Comparison of ENCODE assay signal across 18 cellular contexts in the genomic region with DNA sequence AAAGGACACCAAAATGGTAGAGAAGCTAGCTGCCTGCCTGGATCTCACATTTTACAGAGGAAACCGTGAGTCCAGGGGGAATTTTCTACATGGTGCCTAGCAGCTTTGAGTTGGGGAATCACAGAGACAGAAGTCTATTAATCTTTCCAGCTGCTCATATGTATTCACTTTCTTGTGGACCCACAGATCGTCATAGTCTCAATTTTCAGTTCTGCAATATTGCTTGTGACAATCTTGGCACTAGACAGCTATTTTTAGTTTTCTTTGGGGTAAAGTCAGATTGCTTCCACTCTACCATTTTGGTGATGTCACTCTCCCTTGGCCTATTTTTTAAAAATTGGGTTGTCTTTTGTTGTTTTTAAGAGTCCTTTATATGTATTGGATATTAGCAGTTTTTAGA.
DNase-seq lines count a peak whose midpoint lies in the region; ATAC-seq and TF ChIP-seq lines count a peak whose summit lies in the region.
"Had no signal": no experiment of that assay in that cellular context is flagged by ENCODE, and none has a peak within 500 bp of the region (broad histone marks: within the 10 kb centered on the region; RNA-seq: fewer than 3 reads in every experiment).

No MANE protein-coding gene starts in this region.

- no peaks in the 10 kb centered on the region for H3K36me3 ChIP-seq in MM.1S (replicated peaks; ENCODE audit: insufficient read depth, low read length)
- H3K36me3 ChIP-seq: brain microvascular endothelial cell, stomach had no signal

- TF ChIP-seq CTCF in MM.1S (IDR thresholded peaks at IDR 0.05; ENCODE audit: low read length) = no peak

- H3K4me3 ChIP-seq in MM.1S (ENCODE audit: low read length) = no peak overlapping the region
- H3K4me3 ChIP-seq: stomach had no signal

- DNase-seq in MM.1S (peak; percentile 51), NCI-H1694 (lab: John Stamatoyannopoulos, UW) (no peak)
- no peak for DNase-seq in activated naive CD8-positive, alpha-beta T cell treated with anti-CD3 and anti-CD28 coated beads for 36 hours
- DNase-seq: activated naive CD4-positive, alpha-beta T cell treated with Interleukin-2 at 50 U/mL for 16 hours; brain microvascular endothelial cell; COR-L47; effector CD8-positive, alpha-beta T cell; Kasumi-1; left ventricle myocardium superior; NCI-H524 treated with DMSO at 0.1 percent for 48 hours; small intestine; stomach had no signal

- 0 out of 2 replicates have a peak, but pooled peaks cover 5% of the 10 kb centered on the region for H3F3A ChIP-seq in MM.1S (ENCODE audit: insufficient read depth, low read length)

- peaks cover 9% of the 10 kb centered on the region for H3K36me3 Mint-ChIP-seq in activated naive CD8-positive, alpha-beta T cell treated with anti-CD3 and anti-CD28 coated beads for 36 hours

- H3K79me2 ChIP-seq in MM.1S (ENCODE audit: low read length) = no peaks in the 10 kb centered on the region
- H3K79me2 ChIP-seq: parathyroid adenoma had no signal

- no peaks in the 10 kb centered on the region for H3K9me3 ChIP-seq in MM.1S (replicated peaks; ENCODE audit: insufficient read depth, low read length)
- H3K9me3 ChIP-seq: stomach had no signal

- no peak overlapping the region for H3K27ac Mint-ChIP-seq in activated naive CD8-positive, alpha-beta T cell treated with anti-CD3 and anti-CD28 coated beads for 36 hours

- H3K4me1 Mint-ChIP-seq in activated naive CD8-positive, alpha-beta T cell treated with anti-CD3 and anti-CD28 coated beads for 36 hours = no peaks in the 10 kb centered on the region

- H3K27me3 ChIP-seq in MM.1S (replicated peaks; ENCODE audit: insufficient read depth, low read length) = no peaks in the 10 kb centered on the region
- H3K27me3 ChIP-seq: brain microvascular endothelial cell had no signal

- H2AFZ ChIP-seq in MM.1S (ENCODE audit: low read length) = no peak overlapping the region
- H2AFZ ChIP-seq: parathyroid adenoma had no signal

- ATAC-seq in GM18498 (IDR thresholded peaks at IDR 0.05; ENCODE audit: unreplicated experiment) = peak; percentile 73
- ATAC-seq in GM19463 (IDR thresholded peaks at IDR 0.05; ENCODE audit: unreplicated experiment) = peak; percentile 29
- ATAC-seq in HG02884 (IDR thresholded peaks at IDR 0.05; ENCODE audit: unreplicated experiment) = peak; percentile 74
- no peak for ATAC-seq in GM19455 (IDR thresholded peaks at IDR 0.05; ENCODE audit: unreplicated experiment)
- ATAC-seq in HG03439 (IDR thresholded peaks at IDR 0.05; ENCODE audit: unreplicated experiment) = no peak
- ATAC-seq: left ventricle myocardium superior had no signal

- H3K27me3 Mint-ChIP-seq in activated naive CD8-positive, alpha-beta T cell treated with anti-CD3 and anti-CD28 coated beads for 36 hours = no peaks in the 10 kb centered on the region

- H3K4me3 Mint-ChIP-seq in activated naive CD8-positive, alpha-beta T cell treated with anti-CD3 and anti-CD28 coated beads for 36 hours = no peak overlapping the region

- H4K20me1 ChIP-seq in MM.1S (ENCODE audit: insufficient read depth, low read length) = no peaks in the 10 kb centered on the region

- H3K9ac ChIP-seq in MM.1S (ENCODE audit: low read length) = no peak overlapping the region; the same call in 1 of the 2 replicates
- H3K9ac ChIP-seq: parathyroid adenoma had no signal

- no peaks in the 10 kb centered on the region for H3K9me3 Mint-ChIP-seq in activated naive CD8-positive, alpha-beta T cell treated with anti-CD3 and anti-CD28 coated beads for 36 hours

- peak overlapping the region; percentile 2; the same call in 1 of the 2 replicates for H3K4me2 ChIP-seq in MM.1S (ENCODE audit: low read depth, low read length)

- no peaks in the 10 kb centered on the region for H3K9me2 ChIP-seq in MM.1S (replicated peaks; ENCODE audit: insufficient read depth, low read length)

- peaks cover 12% of the 10 kb centered on the region; the same call in 1 of the 2 replicates for H3K4me1 ChIP-seq in MM.1S (ENCODE audit: low read length)
- H3K4me1 ChIP-seq: parathyroid adenoma had no signal

- peak overlapping the region; percentile 43; the same call in 1 of the 2 replicates for H3K27ac ChIP-seq in MM.1S (ENCODE audit: low read length)
- H3K27ac ChIP-seq: brain microvascular endothelial cell, parathyroid adenoma, stomach had no signal

Comparison
In these comparisons a context has a peak if more than half of its experiments do, and no peak if none do; other contexts are left out.
1. ATAC-seq: peak in GM18498 (single experiment), GM19463 (single experiment) and HG02884 (single experiment); none in GM19455 (single experiment) and HG03439 (single experiment).